In the genomic region with DNA sequence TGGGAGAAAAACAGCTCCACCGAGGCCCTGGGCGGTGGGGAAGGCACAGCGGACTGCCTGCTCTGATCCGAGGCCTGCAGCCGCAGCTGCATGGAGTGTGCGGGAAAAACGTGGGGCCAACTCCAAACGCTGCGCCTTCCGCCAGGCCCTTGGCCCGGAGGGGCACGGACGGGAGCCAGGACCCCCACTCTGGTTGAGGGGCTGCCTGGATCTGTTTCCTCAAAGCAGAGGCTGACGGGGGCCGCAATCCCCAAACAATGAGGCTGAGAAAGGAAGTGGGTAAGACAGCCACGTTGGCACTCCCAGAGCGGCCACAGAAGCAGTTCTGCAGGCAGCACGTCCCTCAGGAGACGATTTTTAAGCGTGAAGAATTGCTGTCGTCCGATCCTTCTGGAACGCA, we compare ENCODE assay signal across 20 cellular contexts.
"Had no signal": no experiment of that assay in that cellular context is flagged by ENCODE, and none has a peak within 500 bp of the region (broad histone marks: within the 10 kb centered on the region; RNA-seq: fewer than 3 reads in every experiment).

No MANE protein-coding gene starts in this region.

- DNase-seq: activated CD4-positive, alpha-beta T cell treated with anti-CD3 and anti-CD28 coated beads, Interleukin-2, amount 10 ng/mL, durations not matched to agents 7 days and 5 days; activated CD4-positive, CD25-positive, alpha-beta regulatory T cell; activated CD8-positive, alpha-beta memory T cell treated with anti-CD3 and anti-CD28 coated beads, Interleukin-2, amount 50 U/mL, for 48 hours; activated CD8-positive, alpha-beta T cell treated with anti-CD3 and anti-CD28 coated beads, Interleukin-2, amount 10 ng/mL, durations not matched to agents 7 days and 5 days; activated effector memory CD4-positive, alpha-beta T cell treated with Interleukin-2 at 50 U/mL for 16 hours; activated naive CD4-positive, alpha-beta T cell treated with anti-CD3 and anti-CD28 coated beads, Interleukin-2, amount 50 U/mL, for 16 hours; activated T-cell treated with anti-CD3 and anti-CD28 coated beads, Interleukin-2, amount 50 U/mL, for 48 hours; cerebellar nuclear complex; effector CD4-positive, alpha-beta T cell; gastrocnemius medialis; mammary epithelial cell; stimulated activated naive B cell treated with anti-CD40 and anti-IgM and Interleukin-4, amounts not matched to agents 10 μg/mL and 1 μg/mL and 100 μg/mL, for 72 hours; T1000 had no signal

- H3K36me3 ChIP-seq: ascending aorta, breast epithelium, gastrocnemius medialis, heart right ventricle, neural progenitor cell, ovary, thoracic aorta, upper lobe of left lung had no signal

- H3K27me3 ChIP-seq: neural progenitor cell, ovary, upper lobe of left lung had no signal

- H3K9me3 ChIP-seq: ascending aorta, breast epithelium, gastrocnemius medialis, heart right ventricle, ovary, thoracic aorta, upper lobe of left lung had no signal

- H3K27ac ChIP-seq: ascending aorta, breast epithelium, gastrocnemius medialis, heart right ventricle, neural progenitor cell, ovary, thoracic aorta, upper lobe of left lung had no signal

- H3K4me3 ChIP-seq: ascending aorta, breast epithelium, gastrocnemius medialis, heart right ventricle, neural progenitor cell, ovary, thoracic aorta, upper lobe of left lung had no signal

- H3K4me1 ChIP-seq: ascending aorta, breast epithelium, gastrocnemius medialis, heart right ventricle, upper lobe of left lung had no signal

- ATAC-seq: activated CD8-positive, alpha-beta T cell treated with anti-CD3 and anti-CD28 coated beads, Interleukin-2, amount 10 ng/mL, durations not matched to agents 7 days and 5 days; gastrocnemius medialis; heart right ventricle; stimulated activated naive B cell treated with anti-CD40 and anti-IgM and Interleukin-4, amounts not matched to agents 10 μg/mL and 1 μg/mL and 100 μg/mL, for 72 hours had no signal
